16 cellular contexts compared by ENCODE assay signal in genomic region chr18:61732854-61733253, GRCh38.
DNase-seq lines count a peak whose midpoint lies in the region; ATAC-seq and TF ChIP-seq lines count a peak whose summit lies in the region.
"Had no signal": no experiment of that assay in that cellular context is flagged by ENCODE, and none has a peak within 500 bp of the region (broad histone marks: within the 10 kb centered on the region; RNA-seq: fewer than 3 reads in every experiment).

No MANE protein-coding gene starts in this region.

- peak overlapping the region; percentile 83 for H3K27ac Mint-ChIP-seq in neural progenitor cell
- H3K27ac Mint-ChIP-seq: activated T-cell treated with anti-CD3 and anti-CD28 coated beads, Interleukin-2, amount 50 U/mL, for 72 hours had no signal

- DNase-seq in RPMI7951 (ENCODE audit: low read depth) = peak; percentile 18
- peak; percentile 28 for DNase-seq in fibroblast of mammary gland (ENCODE audit: low read depth)
- DNase-seq in neural progenitor cell (ENCODE audit: low spot score) = no peak
- DNase-seq in tibial artery = peak; percentile 31 to 83
- DNase-seq in cerebellar nuclear complex (lab: John Stamatoyannopoulos, UW) = no peak
- DNase-seq in GM13976 (ENCODE audit: low spot score) = no peak
- DNase-seq in activated naive CD4-positive, alpha-beta T cell treated with anti-CD3 and anti-CD28 coated beads, Interleukin-2, amount 50 U/mL, for 16 hours = no peak
- DNase-seq: activated CD4-positive, alpha-beta T cell treated with anti-CD3 and anti-CD28 coated beads, Interleukin-2, amount 50 U/mL, for 48 hours; activated T-cell treated with anti-CD3 and anti-CD28 coated beads, Interleukin-2, amount 50 U/mL, for 72 hours; cortex of kidney; MG63; NCI-H187; NCI-H524; nucleus accumbens; SK-N-SH had no signal

- no peaks in the 10 kb centered on the region for H3K79me2 ChIP-seq in neural progenitor cell (ENCODE audit: low read depth)

- H3K4me2 ChIP-seq in neural progenitor cell = no peak overlapping the region
- H3K4me2 ChIP-seq: SK-N-SH had no signal

- no peak for ATAC-seq in GM18502 (IDR thresholded peaks at IDR 0.05; ENCODE audit: poor library complexity, unreplicated experiment)
- ATAC-seq: activated T-cell treated with anti-CD3 and anti-CD28 coated beads, Interleukin-2, amount 50 U/mL, for 72 hours had no signal

- H2AFZ ChIP-seq in neural progenitor cell (replicated peaks) = no peak overlapping the region

- H3K9me3 ChIP-seq in neural progenitor cell (ENCODE audit: low read depth) (no peaks in the 10 kb centered on the region), tibial artery (no peaks in the 10 kb centered on the region)
- H3K9me3 ChIP-seq: MG63, SK-N-SH had no signal

- H3K36me3 Mint-ChIP-seq in neural progenitor cell = no peaks in the 10 kb centered on the region

- peaks cover 1% of the 10 kb centered on the region for H3K27me3 Mint-ChIP-seq in neural progenitor cell (ENCODE audit: insufficient read depth, low read depth)

- in situ Hi-C loops in GM13976 (cut with MboI; ENCODE audit: low sequenced_read_pairs, unreplicated experiment) = no loop called here

- H3K36me3 ChIP-seq in neural progenitor cell (no peaks in the 10 kb centered on the region), tibial artery (no peaks in the 10 kb centered on the region)
- H3K36me3 ChIP-seq: MG63 had no signal

- TF ChIP-seq CTCF in fibroblast of mammary gland (conservative IDR thresholded peaks at IDR 0.05; ENCODE audit: control insufficient read depth, insufficient read depth, low read depth, low read length) (no peak), neural progenitor cell (IDR thresholded peaks at IDR 0.05) (no peak), tibial artery (IDR thresholded peaks at IDR 0.05) (no peak), GM13976 (IDR thresholded peaks at IDR 0.05; ENCODE audit: borderline replicate concordance, control extremely low read depth, extremely low read depth, insufficient read depth, missing control alignments) (no peak)

- H4K20me1 ChIP-seq in neural progenitor cell (ENCODE audit: low read depth) = no peaks in the 10 kb centered on the region

- H3K9me3 Mint-ChIP-seq in neural progenitor cell = peaks cover 3% of the 10 kb centered on the region
- H3K9me3 Mint-ChIP-seq: activated T-cell treated with anti-CD3 and anti-CD28 coated beads, Interleukin-2, amount 50 U/mL, for 72 hours had no signal

- H3K27ac ChIP-seq in neural progenitor cell (no peak overlapping the region), tibial artery (peak overlapping the region; percentile 88 to 94)

- no peak overlapping the region for H3K4me3 Mint-ChIP-seq in neural progenitor cell
- H3K4me3 Mint-ChIP-seq: activated T-cell treated with anti-CD3 and anti-CD28 coated beads, Interleukin-2, amount 50 U/mL, for 72 hours had no signal

- intact Hi-C loops in tibial artery (cut with DNase I; ENCODE audit: low total_unique reads) = loop anchor here (10.0 kb wide), 1 partner anchor 792 kb away; the partner anchor contains the start of gene ZCCHC2

- H3K9ac ChIP-seq in neural progenitor cell = no peak overlapping the region
- H3K9ac ChIP-seq: SK-N-SH had no signal

- no peak overlapping the region for H3K4me3 ChIP-seq in fibroblast of mammary gland (ENCODE audit: control insufficient read depth, low read depth, low read length)
- H3K4me3 ChIP-seq in neural progenitor cell = no peak overlapping the region
- H3K4me3 ChIP-seq in tibial artery = no peak overlapping the region
- H3K4me3 ChIP-seq: MG63 had no signal

- H3K4me1 ChIP-seq in neural progenitor cell = peaks cover 15% of the 10 kb centered on the region
- peaks cover 0 to 93% (median 49%) of the 10 kb centered on the region in 4 donors for H3K4me1 ChIP-seq in tibial artery

- peaks cover 49% of the 10 kb centered on the region for H3K4me1 Mint-ChIP-seq in neural progenitor cell

- H3K27me3 ChIP-seq in neural progenitor cell = no peaks in the 10 kb centered on the region
- H3K27me3 ChIP-seq in tibial artery = no peaks in the 10 kb centered on the region
- H3K27me3 ChIP-seq: MG63 had no signal

- peaks cover 3% of the 10 kb centered on the region for H3F3A ChIP-seq in neural progenitor cell (ENCODE audit: low read depth)

Comparison
In these comparisons a context has a peak if more than half of its experiments do, and no peak if none do; other contexts are left out.
1. DNase-seq: peak in RPMI7951 (single experiment), fibroblast of mammary gland (single experiment) and tibial artery (2 of 2); none in neural progenitor cell (single experiment), cerebellar nuclear complex (0 of 2), GM13976 (single experiment) and activated naive CD4-positive, alpha-beta T cell treated with anti-CD3 and anti-CD28 coated beads, Interleukin-2, amount 50 U/mL, for 16 hours (single experiment).